Comparison of ENCODE assay signal across 24 cellular contexts in the genomic region with DNA sequence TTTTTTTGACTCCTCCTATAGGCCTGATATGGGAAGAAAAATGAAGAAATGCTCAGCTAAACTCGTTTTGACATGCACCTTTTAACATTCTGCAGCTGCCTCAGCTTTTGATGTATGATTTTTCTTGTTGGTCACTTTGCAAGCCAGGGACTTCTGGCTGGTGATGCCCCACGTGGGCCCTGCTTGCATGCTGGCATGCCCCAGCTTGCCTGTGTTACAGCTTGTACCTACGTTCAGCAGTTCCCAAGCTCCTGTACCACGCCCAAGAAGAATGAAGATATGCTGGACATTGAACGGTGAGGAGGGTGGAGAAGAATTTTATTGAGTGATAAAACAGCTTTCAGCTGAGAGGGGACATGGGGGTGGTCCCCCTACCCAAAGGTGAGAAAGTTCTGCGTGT.
DNase-seq lines count a peak whose midpoint lies in the region; ATAC-seq, FAIRE-seq and TF ChIP-seq lines count a peak whose summit lies in the region.
"Had no signal": no experiment of that assay in that cellular context is flagged by ENCODE, and none has a peak within 500 bp of the region (broad histone marks: within the 10 kb centered on the region; RNA-seq: fewer than 3 reads in every experiment).

No MANE protein-coding gene starts in this region.

- no peaks in the 10 kb centered on the region for H3K36me3 ChIP-seq in WERI-Rb-1
- no peaks in the 10 kb centered on the region for H3K36me3 ChIP-seq in mesenchymal stem cell (ENCODE audit: control insufficient read depth in 1 of 2, insufficient read depth in 2 of 2, low read depth in 1 of 2, low read length in 2 of 2)
- H3K36me3 ChIP-seq: MG63 had no signal

- H2AFZ ChIP-seq in mesenchymal stem cell (ENCODE audit: low read depth, low read length): no peak overlapping the region
- H2AFZ ChIP-seq: GM23338, PC-9 had no signal

- H3K27ac ChIP-seq in WERI-Rb-1 (peak overlapping the region; percentile 92), epithelial cell of prostate (peak overlapping the region; percentile 58), mesenchymal stem cell (ENCODE audit: low read length, poor library complexity, severe bottlenecking) (no peak overlapping the region)
- H3K27ac ChIP-seq: PC-9 had no signal

- peak overlapping the region; percentile 4 to 91 for H2BK12ac ChIP-seq in mesenchymal stem cell (ENCODE audit: low read length in 2 of 2)

- no peak overlapping the region for H3K4me3 ChIP-seq in WERI-Rb-1 (ENCODE audit: low read depth, low read length)
- no peak overlapping the region for H3K4me3 ChIP-seq in mesenchymal stem cell (ENCODE audit: insufficient read depth in 1 of 2, low read depth in 1 of 2, low read length in 2 of 2)
- H3K4me3 ChIP-seq: GM12878, GM23338, MG63, PC-9 had no signal

- no peak for TF ChIP-seq CTCF in WERI-Rb-1 (IDR thresholded peaks at IDR 0.05; ENCODE audit: low read depth, low read length)

- no peak for DNase-seq in WERI-Rb-1
- DNase-seq in epithelial cell of prostate (ENCODE audit: low read depth, low spot score): peak; percentile 70
- DNase-seq in mesenchymal stem cell: no peak
- no peak for DNase-seq in urothelium cell line (ENCODE audit: low spot score)
- DNase-seq in UCSD-AML1 (lab: John Stamatoyannopoulos, UW; ENCODE audit: unreplicated experiment): no peak
- DNase-seq: C1 segment of cervical spinal cord; CD8-positive, alpha-beta T cell; DMS 273 treated with DMSO at 0.1 percent for 48 hours; DMS79; EL; GDM1; H9; KBM-7; MG63; NCI-H2029 treated with DMSO at 0.1 percent for 48 hours; NCI-H446 treated with DMSO at 0.1 percent for 48 hours; NCI-H526; PC-9; SHP77 had no signal

- no peak overlapping the region for H2BK5ac ChIP-seq in mesenchymal stem cell (ENCODE audit: low read depth, low read length, poor library complexity, severe bottlenecking)

- ATAC-seq in HG03095 (IDR thresholded peaks at IDR 0.05; ENCODE audit: unreplicated experiment) (no peak), HG03520 (IDR thresholded peaks at IDR 0.05; ENCODE audit: unreplicated experiment) (no peak)
- ATAC-seq: CD8-positive, alpha-beta T cell; GM12878; GM23338 had no signal

- H2BK15ac ChIP-seq in mesenchymal stem cell (ENCODE audit: low read depth, poor library complexity, severe bottlenecking): peak overlapping the region; percentile 53

- H3K14ac ChIP-seq in mesenchymal stem cell (ENCODE audit: low read length in 2 of 2): no peak overlapping the region

- FAIRE-seq in urothelium cell line (lab: Jason Lieb, UNC): no peak
- FAIRE-seq: GM12878, HTR-8/SVneo had no signal

- peak overlapping the region; percentile 34 for H2BK120ac ChIP-seq in mesenchymal stem cell (ENCODE audit: low read depth, low read length)

- H3K4me2 ChIP-seq in mesenchymal stem cell (ENCODE audit: low read length, poor library complexity, severe bottlenecking): no peak overlapping the region
- H3K4me2 ChIP-seq: GM23338, PC-9 had no signal

- no peak overlapping the region for H3K9ac ChIP-seq in mesenchymal stem cell (ENCODE audit: low read length)

- H3K79me1 ChIP-seq in mesenchymal stem cell (replicated peaks; ENCODE audit: low read length, poor library complexity, severe bottlenecking): no peaks in the 10 kb centered on the region

- H2AK5ac ChIP-seq in mesenchymal stem cell (ENCODE audit: low read length, severe bottlenecking): no peak overlapping the region

- H3K27me3 ChIP-seq in WERI-Rb-1 (ENCODE audit: insufficient read depth, low read depth, severe bottlenecking) (no peaks in the 10 kb centered on the region), mesenchymal stem cell (ENCODE audit: control insufficient read depth in 1 of 2, insufficient read depth in 1 of 2, low read length in 2 of 2) (peaks cover 3 to 5% of the 10 kb centered on the region in 2 experiments)
- H3K27me3 ChIP-seq: MG63 had no signal

- no peak overlapping the region for H3K23ac ChIP-seq in mesenchymal stem cell (ENCODE audit: low read length in 2 of 2)

- peak overlapping the region; percentile 1 to 46 for H3K18ac ChIP-seq in mesenchymal stem cell (ENCODE audit: low read depth in 1 of 2, low read length in 2 of 2)

- 92% methylated on average over 6 of the region's 6 CpGs for WGBS in mesenchymal stem cell

- H4K8ac ChIP-seq in mesenchymal stem cell (ENCODE audit: low read length): no peak overlapping the region

- peak overlapping the region; percentile 66 for H4K91ac ChIP-seq in mesenchymal stem cell (ENCODE audit: low read length)

- peak overlapping the region in 1 of 2 experiments; percentile 46 for H3K4ac ChIP-seq in mesenchymal stem cell (ENCODE audit: low read depth in 1 of 2, low read length in 2 of 2)

- no peaks in the 10 kb centered on the region for H3K4me1 ChIP-seq in mesenchymal stem cell (ENCODE audit: control insufficient read depth, insufficient read depth, low read depth, low read length)

- H3K9me3 ChIP-seq in WERI-Rb-1 (ENCODE audit: severe bottlenecking) (no peaks in the 10 kb centered on the region), mesenchymal stem cell (ENCODE audit: control insufficient read depth, low read length) (no peaks in the 10 kb centered on the region)
- H3K9me3 ChIP-seq: MG63 had no signal
